Comparison of ENCODE assay signal across 8 cellular contexts in genomic region chr16:71626018-71626857, GRCh38. TPM values are rescaled to one million over a fixed set of nuclear protein-coding genes. Genes with fewer than 3 reads are reported as not detected.
DNase-seq lines count a peak whose midpoint lies in the region; ATAC-seq, FAIRE-seq and TF ChIP-seq lines count a peak whose summit lies in the region.

TSS of gene MARVELD3 (plus strand) at chr16:71626184. CDS start at chr16:71626230, 46 bp downstream.

- POLR2A ChIA-PET in A549 (lab: Yijun Ruan, JAX): no interaction called here
- POLR2A ChIA-PET in HCT116 (lab: Charles Lee): interaction anchor here (1.0 kb wide), 2 partner anchors 11 to 15 kb away, joined by 4 to 11 read pairs; no protein-coding TSS in a partner anchor

- H3K9me2 ChIP-seq in HCT116 (ENCODE audit: insufficient read depth): no peaks in the 10 kb centered on the region

- no peak for FAIRE-seq in A549 (lab: Jason Lieb, UNC)

- H3K79me2 ChIP-seq in HCT116 (ENCODE audit: insufficient read depth, low read length): peaks cover 30% of the 10 kb centered on the region

- H3K9ac ChIP-seq in HCT116 (ENCODE audit: low read length): peak within 1 kb of the TSS; percentile 97

- WGBS in A549 (ENCODE audit: missing lambda C conversion rate): 4% methylated on average over 48 of the region's 98 CpGs

- TF ChIP-seq POLR2A in A549 (IDR thresholded peaks at IDR 0.05; ENCODE audit: low read length) (no peak), HCT116 (IDR thresholded peaks at IDR 0.05; ENCODE audit: borderline replicate concordance, extremely low read depth, insufficient read depth, insufficient read length) (no peak)

- no peaks in the 10 kb centered on the region for H3K9me3 ChIP-seq in A549
- H3K9me3 ChIP-seq in HCT116 (ENCODE audit: control insufficient read depth in 1 of 2, insufficient read depth in 1 of 2, low read depth in 1 of 2, low read length in 2 of 2): no peaks in the 10 kb centered on the region

- RAD21 ChIA-PET in HCT116 (lab: Charles Lee; ENCODE audit: low non-redundant PET in 1 of 2, low total read pairs in 2 of 2, uncharacterized antibody in 2 of 2, unreplicated experiment in 2 of 2): interaction anchor here in 1 of 2 experiments (0.9 kb wide), 1 partner anchor 15 kb away, joined by 4 read pairs; no protein-coding TSS in a partner anchor

- in situ Hi-C loops in ACHN (cut with HindIII; ENCODE audit: low pct_ligation_motif_present, low pct_unique_long_range_greater_than_20kb, low sequenced_read_pairs): no loop called here

- H3K36me3 ChIP-seq in HCT116 (ENCODE audit: control insufficient read depth in 1 of 2, insufficient read depth in 2 of 2, low read length in 2 of 2): peaks cover 13 to 17% of the 10 kb centered on the region in 2 experiments; a peak in 3 of 4 replicates

- BruUV-seq in HCT116 (replicated peaks; lab: Mats Ljungman, UMichigan): no TSS peak

- H3K9me3 Mint-ChIP-seq in endothelial cell (ENCODE audit: unreplicated experiment) (no peaks in the 10 kb centered on the region), nephron progenitor cell (peaks cover 5% of the 10 kb centered on the region)

- no peak within 1 kb of the TSS for H3K27ac Mint-ChIP-seq in endothelial cell (ENCODE audit: unreplicated experiment)
- no peak within 1 kb of the TSS for H3K27ac Mint-ChIP-seq in nephron progenitor cell

- no peak for TF ChIP-seq CTCF in A549 (IDR thresholded peaks at IDR 0.05)
- TF ChIP-seq CTCF in HCT116 (IDR thresholded peaks at IDR 0.05 in 2 of 3, conservative IDR thresholded peaks at IDR 0.05 in 1 of 3; ENCODE audit: borderline replicate concordance in 1 of 3, insufficient read depth in 1 of 3, low read depth in 2 of 3, low read length in 2 of 3): peak; percentile 11 to 22 (median 18); a peak in 2 of 6 replicates
- TF ChIP-seq CTCF in endothelial cell (IDR thresholded peaks at IDR 0.05; ENCODE audit: unreplicated experiment): no peak
- no peak for TF ChIP-seq CTCF in nephron progenitor cell (IDR thresholded peaks at IDR 0.05)

- H3K4me3 ChIP-seq in A549 (peak within 1 kb of the TSS; percentile 61), HCT116 (replicated peaks in 1 of 2; ENCODE audit: low read depth in 1 of 2, low read length in 2 of 2) (peak within 1 kb of the TSS; percentile 84 to 95)

- H3K4me1 ChIP-seq in A549 (peaks cover 3% of the 10 kb centered on the region; the same call in 1 of the 3 replicates), HCT116 (ENCODE audit: control insufficient read depth in 1 of 2, insufficient read depth in 2 of 2, low read length in 2 of 2) (peaks cover 7 to 12% of the 10 kb centered on the region in 2 experiments; a peak in 3 of 4 replicates)

- ATAC-seq in A549: peak; percentile 48 to 76; a peak in 5 of 6 replicates
- ATAC-seq in HCT116: peak; percentile 70

- H3K4me3 Mint-ChIP-seq in endothelial cell (ENCODE audit: unreplicated experiment): peak within 1 kb of the TSS; percentile 84
- peak within 1 kb of the TSS; percentile 69 for H3K4me3 Mint-ChIP-seq in nephron progenitor cell

- intact Hi-C loops in HCT116 (cut with micrococcal nuclease): no loop called here

- no peaks in the 10 kb centered on the region for H4K20me1 ChIP-seq in HCT116 (ENCODE audit: insufficient read depth)

- H3K36me3 Mint-ChIP-seq in endothelial cell (ENCODE audit: low read depth, unreplicated experiment) (no peaks in the 10 kb centered on the region), nephron progenitor cell (ENCODE audit: low read depth) (no peaks in the 10 kb centered on the region)

- H2AFZ ChIP-seq in HCT116 (ENCODE audit: low read depth, low read length, poor library complexity, severe bottlenecking): peak within 1 kb of the TSS; percentile 74

- H3K4me1 Mint-ChIP-seq in endothelial cell (ENCODE audit: unreplicated experiment) (peaks cover 21% of the 10 kb centered on the region), nephron progenitor cell (no peaks in the 10 kb centered on the region)

- TF ChIP-seq RAD21 in A549 (conservative IDR thresholded peaks at IDR 0.05 in 1 of 2, IDR thresholded peaks at IDR 0.05 in 1 of 2): no peak
- TF ChIP-seq RAD21 in HCT116 (IDR thresholded peaks at IDR 0.05; ENCODE audit: low read depth): no peak

- DNase-seq in A549 (ENCODE audit: low read depth in 1 of 2, low spot score in 1 of 2): peak in 1 of 2 experiments; percentile 17
- DNase-seq in HCT116 (ENCODE audit: low read depth, low spot score): peak; percentile 76
- DNase-seq in activated CD4-positive, alpha-beta T cell treated with anti-CD3 and anti-CD28 coated beads for 1 hour: peak; percentile 14
- DNase-seq in endothelial cell (ENCODE audit: low spot score): peak; percentile 20
- DNase-seq in nephron progenitor cell: peak; percentile 50
- no peak for DNase-seq in NCI-H524 treated with DMSO at 0.1 percent for 48 hours (lab: John Stamatoyannopoulos, UW)
- no peak for DNase-seq in ACHN
- DNase-seq in SHP77 (lab: John Stamatoyannopoulos, UW): no peak

- H3K27me3 Mint-ChIP-seq in endothelial cell (ENCODE audit: unreplicated experiment): peaks cover 2% of the 10 kb centered on the region
- H3K27me3 Mint-ChIP-seq in nephron progenitor cell (ENCODE audit: low read depth, poor library complexity): peaks cover under 1% of the 10 kb centered on the region

- peak within 1 kb of the TSS; percentile 99 for H3K4me2 ChIP-seq in A549
- H3K4me2 ChIP-seq in HCT116 (ENCODE audit: low read length): peak within 1 kb of the TSS; percentile 89

- no peaks in the 10 kb centered on the region for H3K27me3 ChIP-seq in HCT116 (ENCODE audit: insufficient read depth, low read length)

- CTCF ChIA-PET in A549 (lab: Yijun Ruan, JAX): no interaction called here
- CTCF ChIA-PET in HCT116 (lab: Charles Lee): interaction anchor here (0.6 to 1.0 kb wide), 7 partner anchors 13 to 312 kb away, joined by 3 to 14 read pairs (median 4); no protein-coding TSS in a partner anchor

- H3K27ac ChIP-seq in A549: peak within 1 kb of the TSS; percentile 49 to 80; a peak in 5 of 6 replicates
- peak within 1 kb of the TSS; percentile 80 for H3K27ac ChIP-seq in HCT116 (ENCODE audit: low read depth, low read length)

- TF ChIP-seq EP300 in A549 (IDR thresholded peaks at IDR 0.05): no peak

TF ChIP-seq in A549, 52 proteins besides CTCF, POLR2A, EP300 and RAD21:
- TF ChIP-seq RNF2 (IDR thresholded peaks at IDR 0.05; ENCODE audit: borderline replicate concordance, low read depth) (peak; percentile 85; the same call in 1 of the 2 replicates), PHF8 (IDR thresholded peaks at IDR 0.05; ENCODE audit: borderline replicate concordance, low read depth) (0 out of 2 replicates have a peak, but pooled peaks have one; percentile 25), NFE2L2 (conservative IDR thresholded peaks at IDR 0.05; ENCODE audit: low read length) (no peak)

TF ChIP-seq in HCT116, 20 proteins besides CTCF, POLR2A, EP300 and RAD21:
- no peak for TF ChIP-seq REST (IDR thresholded peaks at IDR 0.05; ENCODE audit: low read depth)
- no peak for TF ChIP-seq ATF3 (IDR thresholded peaks at IDR 0.05)
- TF ChIP-seq EGR1 (IDR thresholded peaks at IDR 0.05; ENCODE audit: low read depth): peak; percentile 85
- TF ChIP-seq SIN3A (IDR thresholded peaks at IDR 0.05; ENCODE audit: low read depth): peak; percentile 44; the same call in 1 of the 2 replicates
- TF ChIP-seq YY1 (IDR thresholded peaks at IDR 0.05; ENCODE audit: extremely low read depth, insufficient replicate concordance, low read depth, low read length): no peak
- TF ChIP-seq POLR2AphosphoS5 (IDR thresholded peaks at IDR 0.05; ENCODE audit: low read depth, low read length): peak; percentile 88
- TF ChIP-seq EZH2 (IDR thresholded peaks at IDR 0.05): no peak
- no peak for TF ChIP-seq CEBPB (IDR thresholded peaks at IDR 0.05; ENCODE audit: low read depth)
- TF ChIP-seq ZFX (IDR thresholded peaks at IDR 0.05): peak; percentile 90
- TF ChIP-seq MAX (IDR thresholded peaks at IDR 0.05): peak; percentile 50; the same call in 1 of the 2 replicates

RNA-seq across cellular contexts. Expression of gene MARVELD3, which starts in this region (rescaled TPM):
- 0.17 and 0.36 TPM in 2 replicates for polyA plus RNA-seq in A549 (2011; rRNA removed)
- polyA plus RNA-seq in A549 (2012; cell fraction: cytosol; rRNA removed): 0.11 and 0.17 TPM in 2 replicates
- 0.08 and 0.13 TPM in 2 replicates for polyA plus RNA-seq in A549 (2012; cell fraction: nucleus; rRNA removed)
- 0.08 to 0.25 TPM (median 0.18 TPM) in 3 replicates for polyA plus RNA-seq in A549 (2017; fragmentation: RNase III; extraction: RNeasy Plus Mini Kit Qiagen cat#74134 plus additional on column Dnase treatment)
- polyA minus RNA-seq in A549 (2011; rRNA and poly(A)+ RNA removed): 0.19 and 0.25 TPM in 2 replicates
- 20.9 TPM for total RNA-seq in HCT116 (2021; ENCODE audit: unreplicated experiment)
- polyA plus RNA-seq in HCT116 (2012): 11.7 and 15.1 TPM in 2 replicates
- 3.9 TPM for total RNA-seq in endothelial cell (ENCODE audit: unreplicated experiment)

Comparison
In these comparisons a context has a peak if more than half of its experiments do, and no peak if none do; other contexts are left out.
1. Peak in ATAC-seq, H3K4me3 ChIP-seq, H3K27ac ChIP-seq and H3K4me2 ChIP-seq in A549; RNA of the gene not detected or under 1 TPM.
2. DNase-seq: peak in HCT116 (single experiment), activated CD4-positive, alpha-beta T cell treated with anti-CD3 and anti-CD28 coated beads for 1 hour (single experiment), endothelial cell (single experiment) and nephron progenitor cell (single experiment); none in NCI-H524 treated with DMSO at 0.1 percent for 48 hours (single experiment), ACHN (single experiment) and SHP77 (0 of 2).
3. CTCF ChIP-seq: peak in HCT116 (3 of 3); none in A549 (single experiment), endothelial cell (single experiment) and nephron progenitor cell (single experiment).
4. Of the 6 proteins assayed by ChIP-seq in both A549 and HCT116: peak only in A549: none; only in HCT116: CTCF and MAX; in both: none; in neither: 4.